18 cellular contexts compared by ENCODE assay signal in the genomic region with DNA sequence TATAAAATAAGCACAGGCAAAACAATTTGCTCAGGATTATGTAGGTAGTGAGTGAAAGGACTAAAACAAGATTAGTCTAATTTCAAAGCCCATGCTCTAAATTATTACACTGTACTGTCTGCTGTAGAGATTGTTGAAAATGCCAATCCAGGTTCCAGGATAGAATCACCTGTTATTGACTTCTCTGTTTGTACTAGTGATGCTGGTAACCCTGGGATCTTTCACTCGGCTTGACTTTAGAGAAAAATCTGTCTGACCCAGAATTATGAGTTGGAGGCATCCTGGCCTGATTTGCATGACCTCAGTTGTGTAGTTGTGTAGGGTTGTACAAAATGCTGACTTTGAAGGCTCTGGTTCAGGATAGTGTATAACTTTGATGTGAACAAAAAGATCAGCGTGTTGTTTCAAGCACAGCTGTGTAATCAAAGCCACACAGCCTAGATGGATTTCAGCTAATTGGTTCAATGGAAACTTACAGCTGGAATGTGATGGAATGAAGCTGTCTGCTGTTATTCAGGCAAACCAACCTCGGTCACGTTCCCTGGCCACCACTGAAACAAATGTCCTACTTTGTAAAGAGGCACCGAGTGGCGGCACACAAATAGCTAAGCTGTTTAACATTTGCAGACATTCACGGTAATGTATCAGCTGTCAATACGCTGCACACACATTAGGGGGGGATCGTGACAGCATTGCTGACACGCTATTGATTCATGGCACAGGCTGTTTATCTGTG.
"Had no signal": no experiment of that assay in that cellular context is flagged by ENCODE, and none has a peak within 500 bp of the region (broad histone marks: within the 10 kb centered on the region; RNA-seq: fewer than 3 reads in every experiment).

No MANE protein-coding gene starts in this region.

- H3K27ac ChIP-seq: cardiac muscle cell, ovary, skin epidermis, stomach had no signal

- H3K4me3 Mint-ChIP-seq: activated CD4-positive, alpha-beta T cell treated with anti-CD3 and anti-CD28 coated beads, Interleukin-2, amount 10 ng/mL, durations not matched to agents 7 days and 5 days; nephron progenitor cell; T-helper 1 cell treated with Interleukin-12 subunit alpha and Interleukin-12 subunit beta and Interleukin-4 antibody, amounts not matched to agents 30 μg/mL and 1 μg/mL, for 36 hours had no signal

- H3K36me3 ChIP-seq: cardiac muscle cell, ovary, stomach had no signal

- H3K36me3 Mint-ChIP-seq: activated naive CD4-positive, alpha-beta T cell treated with anti-CD3 and anti-CD28 coated beads, Interleukin-2, amount 50 U/mL, for 72 hours had no signal

- H3K4me3 ChIP-seq: cardiac muscle cell, lung, ovary, skin epidermis, stomach had no signal

- DNase-seq: activated CD4-positive, alpha-beta T cell treated with anti-CD3 and anti-CD28 coated beads, Interleukin-2, amount 10 ng/mL, durations not matched to agents 7 days and 5 days; activated gamma-delta T cell treated with Interleukin-2 at 50 U/mL for 16 hours; erythroblast; hypothalamus; islet precursor cell; left colon; nephron progenitor cell; ovary; stimulated activated CD4-positive, alpha-beta T cell treated with anti-CD3 and anti-CD28 coated beads, Interleukin-15, amount 100 ng/mL, for 24 hours; stimulated activated CD4-positive, alpha-beta T cell treated with anti-CD3 and anti-CD28 coated beads, Interleukin-2, amount 100 ng/mL, for 48 hours; stomach; trophoblast cell had no signal

- H3K27ac Mint-ChIP-seq: activated CD4-positive, alpha-beta T cell treated with anti-CD3 and anti-CD28 coated beads, Interleukin-2, amount 10 ng/mL, durations not matched to agents 7 days and 5 days; activated naive CD4-positive, alpha-beta T cell treated with anti-CD3 and anti-CD28 coated beads, Interleukin-2, amount 50 U/mL, for 72 hours; nephron progenitor cell; T-helper 1 cell treated with Interleukin-12 subunit alpha and Interleukin-12 subunit beta and Interleukin-4 antibody, amounts not matched to agents 30 μg/mL and 1 μg/mL, for 36 hours had no signal

- H3K4me1 ChIP-seq: stomach had no signal

- H3K9me3 ChIP-seq: ovary had no signal

- H3K27me3 ChIP-seq: cardiac muscle cell, ovary, stomach had no signal

- ATAC-seq: activated CD4-positive, CD25-positive, alpha-beta regulatory T cell treated with anti-CD3 and anti-CD28 coated beads, Interleukin-2, amount 50 U/mL, for 24 hours; activated naive CD4-positive, alpha-beta T cell treated with anti-CD3 and anti-CD28 coated beads, Interleukin-2, amount 50 U/mL, for 72 hours; left colon had no signal

- H3K4me1 Mint-ChIP-seq: activated CD4-positive, alpha-beta T cell treated with anti-CD3 and anti-CD28 coated beads, Interleukin-2, amount 10 ng/mL, durations not matched to agents 7 days and 5 days had no signal

- H3K27me3 Mint-ChIP-seq: activated CD4-positive, alpha-beta T cell treated with anti-CD3 and anti-CD28 coated beads, Interleukin-2, amount 10 ng/mL, durations not matched to agents 7 days and 5 days had no signal
